Comparison of ENCODE assay signal across 5 cellular contexts in genomic region chr2:27407798-27408491, GRCh38. TPM values are rescaled to one million over a fixed set of nuclear protein-coding genes. Genes with fewer than 3 reads are reported as not detected.
DNase-seq lines count a peak whose midpoint lies in the region; ATAC-seq and TF ChIP-seq lines count a peak whose summit lies in the region.

No MANE protein-coding gene starts in this region.

- no peak for ATAC-seq in psoas muscle

- peaks cover 12% of the 10 kb centered on the region for H3F3A ChIP-seq in GM23248 (ENCODE audit: insufficient read depth)

- peak overlapping the region; percentile 100 for H2AFZ ChIP-seq in GM23248

- H3K36me3 ChIP-seq in GM23248 (ENCODE audit: low read depth): no peaks in the 10 kb centered on the region
- H3K36me3 ChIP-seq in effector memory CD4-positive, alpha-beta T cell (ENCODE audit: control insufficient read depth, insufficient read depth, low read length): no peaks in the 10 kb centered on the region
- peaks cover 0 to 14% of the 10 kb centered on the region in 2 donors for H3K36me3 ChIP-seq in psoas muscle (ENCODE audit: insufficient read depth in 1 of 2, low read depth in 1 of 2)

- WGBS in GM23248 (ENCODE audit: low coverage in 1 of 2, low lambda C conversion rate in 2 of 2, missing lambda C conversion rate in 2 of 2), 2 experiments: 49% methylated on average over 16 of the region's 16 CpGs
- WGBS in psoas muscle, 3 donors: 51 to 57% (median 55%) methylated on average over 16 of the region's 16 CpGs

- H3K9me3 ChIP-seq in GM23248 (ENCODE audit: low read depth) (no peaks in the 10 kb centered on the region), psoas muscle (no peaks in the 10 kb centered on the region)
- H3K9me3 ChIP-seq in effector memory CD4-positive, alpha-beta T cell (ENCODE audit: control insufficient read depth, low read length): no peaks in the 10 kb centered on the region

- H3K27me3 ChIP-seq in GM23248 (replicated peaks; ENCODE audit: insufficient read depth) (no peaks in the 10 kb centered on the region), psoas muscle (ENCODE audit: insufficient read depth in 3 of 3, low read length in 2 of 3) (no peaks in the 10 kb centered on the region)
- H3K27me3 ChIP-seq in effector memory CD4-positive, alpha-beta T cell (replicated peaks; ENCODE audit: control insufficient read depth, insufficient read depth, low read length, poor library complexity, severe bottlenecking): no peaks in the 10 kb centered on the region

- peaks cover 64% of the 10 kb centered on the region for H3K79me2 ChIP-seq in GM23248 (ENCODE audit: insufficient read depth)

- no peaks in the 10 kb centered on the region for H4K20me1 ChIP-seq in GM23248 (ENCODE audit: insufficient read depth)

- DNase-seq in GM23248 (peak; percentile 79), NCI-H510A treated with DMSO at 0.1 percent for 48 hours (lab: John Stamatoyannopoulos, UW) (peak; percentile 65), psoas muscle (no peak), GOT3 (lab: John Stamatoyannopoulos, UW) (no peak)
- DNase-seq in effector memory CD4-positive, alpha-beta T cell: no peak

- H3K9me2 ChIP-seq in GM23248 (ENCODE audit: insufficient read depth): no peaks in the 10 kb centered on the region

- intact Hi-C loops in psoas muscle (cut with DNase I): loop anchor here (2.0 kb wide), 1 partner anchor 21 kb away; the partner anchor contains the start of gene NRBP1 (in 2 of the 2)

- H3K9ac ChIP-seq in GM23248: peak overlapping the region; percentile 85

- H3K27ac ChIP-seq in GM23248: peak overlapping the region; percentile 64
- peak overlapping the region; percentile 86 for H3K27ac ChIP-seq in effector memory CD4-positive, alpha-beta T cell (ENCODE audit: insufficient read depth, low read length, poor library complexity, severe bottlenecking)
- peak overlapping the region; percentile 97 for H3K27ac ChIP-seq in psoas muscle

- H3K4me3 ChIP-seq in GM23248 (peak overlapping the region; percentile 85), psoas muscle (peak overlapping the region; percentile 98)
- H3K4me3 ChIP-seq in effector memory CD4-positive, alpha-beta T cell (ENCODE audit: insufficient read depth, low read depth, low read length, poor library complexity, severe bottlenecking): peak overlapping the region; percentile 99

- H3K4me1 ChIP-seq in GM23248 (ENCODE audit: insufficient read depth): peaks cover 12% of the 10 kb centered on the region
- peaks cover 25% of the 10 kb centered on the region for H3K4me1 ChIP-seq in effector memory CD4-positive, alpha-beta T cell (ENCODE audit: control insufficient read depth, insufficient read depth, low read length, poor library complexity, severe bottlenecking)
- peaks cover 24% of the 10 kb centered on the region for H3K4me1 ChIP-seq in psoas muscle

- in situ Hi-C loops in GM23248 (cut with MboI): no loop called here

- TF ChIP-seq CTCF in psoas muscle (IDR thresholded peaks at IDR 0.05): peak; percentile 55

- peak overlapping the region; percentile 98 for H3K4me2 ChIP-seq in GM23248 (ENCODE audit: unreplicated experiment)

RNA-seq across cellular contexts. Expression of gene PPM1G, which starts 1.4 kb away (rescaled TPM):
- 75.1 and 81.5 TPM in 2 replicates for total RNA-seq in GM23248 (2014; rRNA removed; shearing (Covaris generic))
- polyA plus RNA-seq in GM23248 (2016; fragmentation: Nextera tagmentation; extraction: Ambion mirVana) (72.4 and 72.7 TPM in 2 replicates), psoas muscle (100 to 1,000 TPM in 2 of 3 donors, 10 to 100 TPM in 1; 83.4 to 167 (median 127) TPM)
- total RNA-seq in psoas muscle: 10 to 100 TPM; 44.0 to 83.6 (median 68.4) TPM

RNA-seq across cellular contexts. Expression of gene NRBP1, which starts 20.5 kb away (rescaled TPM):
- 145 and 165 TPM in 2 replicates for total RNA-seq in GM23248 (2014; rRNA removed; shearing (Covaris generic))
- polyA plus RNA-seq in GM23248 (2016; fragmentation: Nextera tagmentation; extraction: Ambion mirVana): 201 and 219 TPM in 2 replicates
- total RNA-seq in psoas muscle: 100 to 1,000 TPM in 2 of 4 donors, 10 to 100 TPM in 2; 83.8 to 138 (median 103) TPM
- 100 to 1,000 TPM; 120 to 238 (median 151) TPM for polyA plus RNA-seq in psoas muscle

RNA-seq across cellular contexts. Expression of gene ZNF513, which starts 27.4 kb away (rescaled TPM):
- 6.7 and 9.5 TPM in 2 replicates for total RNA-seq in GM23248 (2014; rRNA removed; shearing (Covaris generic))
- polyA plus RNA-seq in GM23248 (2016; fragmentation: Nextera tagmentation; extraction: Ambion mirVana): 6.0 and 6.6 TPM in 2 replicates
- 10 to 100 TPM in 2 of 4 donors, 1 to 10 TPM in 2; 5.8 to 14.6 (median 8.7) TPM for total RNA-seq in psoas muscle
- polyA plus RNA-seq in psoas muscle: 10 to 100 TPM; 10.2 to 11.5 (median 10.7) TPM

RNA-seq across cellular contexts. Expression of gene KRTCAP3, which starts 34.2 kb away (rescaled TPM):
- not detected in 2 replicates for total RNA-seq in GM23248 (2014; rRNA removed; shearing (Covaris generic))
- 0.56 and 0.67 TPM in 2 replicates for polyA plus RNA-seq in GM23248 (2016; fragmentation: Nextera tagmentation; extraction: Ambion mirVana)
- total RNA-seq in psoas muscle: 1 to 10 TPM in 3 of 4 donors, not detected in 1; 1.5 to 2.2 (median 1.7) TPM
- 1 to 10 TPM in 1 of 3 donors, under 1 TPM in 2; 0.26 to 1.7 (median 0.39) TPM for polyA plus RNA-seq in psoas muscle

RNA-seq across cellular contexts. Expression of gene SNX17, which starts 37.5 kb away (rescaled TPM):
- total RNA-seq in GM23248 (2014; rRNA removed; shearing (Covaris generic)): 163 and 193 TPM in 2 replicates
- polyA plus RNA-seq in GM23248 (2016; fragmentation: Nextera tagmentation; extraction: Ambion mirVana) (173 and 183 TPM in 2 replicates), psoas muscle (10 to 100 TPM; 50.1 to 96.4 (median 94.0) TPM)
- total RNA-seq in psoas muscle: 10 to 100 TPM; 53.9 to 73.9 (median 57.3) TPM

Comparison
In these comparisons a context has a peak if more than half of its experiments do, and no peak if none do; other contexts are left out.
1. DNase-seq: peak in GM23248 (single experiment) and NCI-H510A treated with DMSO at 0.1 percent for 48 hours (single experiment); none in effector memory CD4-positive, alpha-beta T cell (0 of 3), psoas muscle (0 of 2) and GOT3 (single experiment).
2. Peak in every context shown above with its lines, with median percentiles within 50 percentile points of each other: H3K27ac ChIP-seq and H3K4me3 ChIP-seq.